8 cellular contexts compared by ENCODE assay signal in genomic region chr17:49565948-49566491, GRCh38. TPM values are rescaled to one million over a fixed set of nuclear protein-coding genes. Genes with fewer than 3 reads are reported as not detected.
DNase-seq lines count a peak whose midpoint lies in the region; ATAC-seq and TF ChIP-seq lines count a peak whose summit lies in the region.

No MANE protein-coding gene starts in this region.

- no peak overlapping the region for H3K27ac Mint-ChIP-seq in dendritic cell treated with granulocyte-macrophage colony-stimulating factor and Interleukin-4, amounts not matched to agents 40 ng/mL and 50 ng/mL, for 4 days
- no peak overlapping the region for H3K27ac Mint-ChIP-seq in chondrocyte (ENCODE audit: unreplicated experiment)

- peak overlapping the region; percentile 26 for H3K4me3 Mint-ChIP-seq in dendritic cell treated with granulocyte-macrophage colony-stimulating factor and Interleukin-4, amounts not matched to agents 40 ng/mL and 50 ng/mL, for 4 days
- no peak overlapping the region for H3K4me3 Mint-ChIP-seq in chondrocyte (ENCODE audit: unreplicated experiment)

- peaks cover 25% of the 10 kb centered on the region for H3K4me1 Mint-ChIP-seq in dendritic cell treated with granulocyte-macrophage colony-stimulating factor and Interleukin-4, amounts not matched to agents 40 ng/mL and 50 ng/mL, for 4 days (ENCODE audit: low read depth)
- peaks cover 16% of the 10 kb centered on the region for H3K4me1 Mint-ChIP-seq in chondrocyte (ENCODE audit: low read depth)

- no peaks in the 10 kb centered on the region for H3K36me3 Mint-ChIP-seq in dendritic cell treated with granulocyte-macrophage colony-stimulating factor and Interleukin-4, amounts not matched to agents 40 ng/mL and 50 ng/mL, for 4 days (ENCODE audit: low read depth)
- peaks cover under 1% of the 10 kb centered on the region for H3K36me3 Mint-ChIP-seq in chondrocyte (ENCODE audit: low read depth)

- TF ChIP-seq CTCF in chondrocyte (IDR thresholded peaks at IDR 0.05), result no peak

- H3K27me3 Mint-ChIP-seq in dendritic cell treated with granulocyte-macrophage colony-stimulating factor and Interleukin-4, amounts not matched to agents 40 ng/mL and 50 ng/mL, for 4 days, result peaks cover 50% of the 10 kb centered on the region
- H3K27me3 Mint-ChIP-seq in chondrocyte (ENCODE audit: low read depth), result peaks cover 15% of the 10 kb centered on the region

- DNase-seq in CD1c-positive myeloid dendritic cell (ENCODE audit: extremely low spot score), result peak; percentile 80
- DNase-seq in NCI-H187 treated with DMSO at 0.1 percent for 48 hours (lab: John Stamatoyannopoulos, UW), result peak; percentile 70
- peak; percentile 60 for DNase-seq in occipital lobe (lab: John Stamatoyannopoulos, UW)
- DNase-seq in chondrocyte (ENCODE audit: low spot score), result no peak

- H3K9me3 Mint-ChIP-seq in dendritic cell treated with granulocyte-macrophage colony-stimulating factor and Interleukin-4, amounts not matched to agents 40 ng/mL and 50 ng/mL, for 4 days, result no peaks in the 10 kb centered on the region
- H3K9me3 Mint-ChIP-seq in chondrocyte (ENCODE audit: low read depth), result peaks cover 4% of the 10 kb centered on the region

- no peak for ATAC-seq in GM18511 (IDR thresholded peaks at IDR 0.05; ENCODE audit: unreplicated experiment)
- no peak for ATAC-seq in HG03442 (IDR thresholded peaks at IDR 0.05; ENCODE audit: unreplicated experiment)
- ATAC-seq in HG03135 (IDR thresholded peaks at IDR 0.05; ENCODE audit: unreplicated experiment), result no peak

- intact Hi-C loops in dendritic cell treated with granulocyte-macrophage colony-stimulating factor and Interleukin-4, amounts not matched to agents 40 ng/mL and 50 ng/mL, for 4 days (cut with micrococcal nuclease), result loop anchor here (5.0 kb wide), 2 partner anchors 286 to 431 kb away; partner anchors contain the start of gene DLX3

RNA-seq across cellular contexts. Expression of gene NXPH3, which starts 9.7 kb away (rescaled TPM):
- 17.9 TPM for total RNA-seq in occipital lobe
- 4.2 to 4.7 TPM (median 4.5 TPM) in 3 replicates for total RNA-seq in chondrocyte
